In the genomic region with DNA sequence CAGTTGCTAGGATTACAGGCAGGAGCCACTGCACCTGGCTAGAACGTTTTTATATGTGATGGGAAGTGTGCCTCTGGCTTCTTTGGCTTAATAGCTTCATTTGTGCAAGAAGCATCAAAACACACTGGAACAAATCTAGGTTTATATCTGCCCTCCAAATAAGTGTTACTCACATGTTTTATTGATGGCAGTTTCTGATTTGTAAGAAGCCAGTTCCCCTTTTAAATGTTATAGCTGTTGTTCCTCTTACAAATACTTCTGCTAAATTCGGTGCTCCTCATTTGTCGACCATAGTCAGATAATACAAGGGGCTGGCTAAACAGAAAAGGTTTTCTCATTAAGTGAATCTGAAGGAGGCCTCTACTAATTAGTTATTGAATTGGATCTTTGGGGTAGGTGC, we compare ENCODE assay signal across 29 cellular contexts.
"Had no signal": no experiment of that assay in that cellular context is flagged by ENCODE, and none has a peak within 500 bp of the region (broad histone marks: within the 10 kb centered on the region; RNA-seq: fewer than 3 reads in every experiment).

No MANE protein-coding gene starts in this region.

- H3K27ac ChIP-seq: foreskin keratinocyte, hepatocyte, left lung, right lobe of liver, skin epidermis, stomach, testis, uterus, VCaP had no signal

- H3K36me3 Mint-ChIP-seq: activated naive CD4-positive, alpha-beta T cell treated with anti-CD3 and anti-CD28 coated beads, Interleukin-2, amount 50 U/mL, for 72 hours; brain; naive thymus-derived CD4-positive, alpha-beta T cell; stimulated activated effector memory CD8-positive, alpha-beta T cell treated with anti-CD3 and anti-CD28 coated beads, Interleukin-12 subunit alpha, Interleukin-12 subunit beta, amount 100 ng/mL, for 72 hours had no signal

- H3K27me3 Mint-ChIP-seq: brain had no signal

- H3K4me1 ChIP-seq: foreskin keratinocyte, left lung, right lobe of liver, uterus had no signal

- H3K4me3 Mint-ChIP-seq: activated CD8-positive, alpha-beta T cell treated with anti-CD3 and anti-CD28 coated beads, Interleukin-2, amount 10 ng/mL, durations not matched to agents 7 days and 5 days; activated T-helper 1 cell treated with anti-CD3 and anti-CD28 coated beads, Interleukin-12 subunit alpha, Interleukin-12 subunit beta, Interleukin-2, Interleukin-4 antibody, amounts not matched to agents 30 ng/mL and 10 ng/mL and 1 ng/mL, durations not matched to agents 14 hours and 24 hours and 36 hours; brain; naive thymus-derived CD4-positive, alpha-beta T cell; neural crest cell; stimulated activated effector memory CD8-positive, alpha-beta T cell treated with anti-CD3 and anti-CD28 coated beads, Interleukin-12 subunit alpha, Interleukin-12 subunit beta, amount 100 ng/mL, for 72 hours had no signal

- H3K4me1 Mint-ChIP-seq: naive thymus-derived CD4-positive, alpha-beta T cell; stimulated activated effector memory CD8-positive, alpha-beta T cell treated with anti-CD3 and anti-CD28 coated beads, Interleukin-12 subunit alpha, Interleukin-12 subunit beta, amount 100 ng/mL, for 72 hours had no signal

- H3K9me3 ChIP-seq: left lung, right lobe of liver, stomach, testis, uterus had no signal

- H3K36me3 ChIP-seq: left lung, right lobe of liver, stomach, uterus had no signal

- H3K9me3 Mint-ChIP-seq: activated naive CD4-positive, alpha-beta T cell treated with anti-CD3 and anti-CD28 coated beads, Interleukin-2, amount 50 U/mL, for 72 hours; brain; neural crest cell had no signal

- DNase-seq: activated CD4-positive, alpha-beta T cell treated with anti-CD3 and anti-CD28 coated beads, Interleukin-2, amount 50 U/mL, for 1 hour; activated CD4-positive, CD25-positive, alpha-beta regulatory T cell treated with anti-CD3 and anti-CD28 coated beads, Interleukin-2, amount 50 U/mL, for 72 hours; activated CD8-positive, alpha-beta T cell treated with anti-CD3 and anti-CD28 coated beads, Interleukin-2, amount 10 ng/mL, durations not matched to agents 7 days and 5 days; aorta; central memory CD4-positive, alpha-beta T cell; dermis blood vessel endothelial cell; effector CD8-positive, alpha-beta T cell; foreskin keratinocyte; kidney glomerular epithelial cell; left lung; naive thymus-derived CD4-positive, alpha-beta T cell; occipital lobe; posterior cingulate gyrus; right lobe of liver; stimulated activated CD4-positive, alpha-beta T cell treated with anti-CD3 and anti-CD28 coated beads, Interleukin-1b, Interleukin-23, amount 100 ng/mL, for 48 hours; stomach; T1000; trophoblast cell; uterus had no signal

- H3K27ac Mint-ChIP-seq: activated CD8-positive, alpha-beta T cell treated with anti-CD3 and anti-CD28 coated beads, Interleukin-2, amount 10 ng/mL, durations not matched to agents 7 days and 5 days; activated naive CD4-positive, alpha-beta T cell treated with anti-CD3 and anti-CD28 coated beads, Interleukin-2, amount 50 U/mL, for 72 hours; activated T-helper 1 cell treated with anti-CD3 and anti-CD28 coated beads, Interleukin-12 subunit alpha, Interleukin-12 subunit beta, Interleukin-2, Interleukin-4 antibody, amounts not matched to agents 30 ng/mL and 10 ng/mL and 1 ng/mL, durations not matched to agents 14 hours and 24 hours and 36 hours; naive thymus-derived CD4-positive, alpha-beta T cell; stimulated activated effector memory CD8-positive, alpha-beta T cell treated with anti-CD3 and anti-CD28 coated beads, Interleukin-12 subunit alpha, Interleukin-12 subunit beta, amount 100 ng/mL, for 72 hours had no signal

- H3K27me3 ChIP-seq: foreskin keratinocyte, hepatocyte, left lung, right lobe of liver, stomach, testis, uterus had no signal

- H3K4me3 ChIP-seq: hepatocyte, left lung, lung, right lobe of liver, skin epidermis, stomach, testis, uterus had no signal
